In genomic region chr18:58838165-58838860, GRCh38 we compare ENCODE assay signal across 14 cellular contexts.
"Had no signal": no experiment of that assay in that cellular context is flagged by ENCODE, and none has a peak within 500 bp of the region (broad histone marks: within the 10 kb centered on the region; RNA-seq: fewer than 3 reads in every experiment).

No MANE protein-coding gene starts in this region.

- H3K9me3 ChIP-seq: ascending aorta, sigmoid colon had no signal

- H3K4me1 Mint-ChIP-seq: activated naive CD8-positive, alpha-beta T cell treated with anti-CD3 and anti-CD28 coated beads, Interleukin-2, amount 50 U/mL, for 24 hours; natural killer cell had no signal

- H3K4me3 ChIP-seq: ascending aorta, sigmoid colon had no signal

- H3K27me3 ChIP-seq: ascending aorta, sigmoid colon had no signal

- FAIRE-seq: frontal cortex had no signal

- H3K36me3 ChIP-seq: ascending aorta, sigmoid colon had no signal

- H3K4me1 ChIP-seq: sigmoid colon had no signal

- H3K4me3 Mint-ChIP-seq: activated naive CD8-positive, alpha-beta T cell treated with anti-CD3 and anti-CD28 coated beads, Interleukin-2, amount 50 U/mL, for 24 hours; natural killer cell had no signal

- DNase-seq: activated CD4-positive, alpha-beta T cell treated with anti-CD3 and anti-CD28 coated beads for 48 hours; activated CD8-positive, alpha-beta memory T cell treated with anti-CD3 and anti-CD28 coated beads for 24 hours; activated naive CD4-positive, alpha-beta T cell treated with Interleukin-2 at 50 U/mL for 16 hours; activated naive CD8-positive, alpha-beta T cell treated with anti-CD3 and anti-CD28 coated beads, Interleukin-2, amount 50 U/mL, for 24 hours; central memory CD4-positive, alpha-beta T cell; cortex of kidney; effector memory CD4-positive, alpha-beta T cell; natural killer cell; sigmoid colon; stimulated activated CD4-positive, alpha-beta T cell treated with anti-CD3 and anti-CD28 coated beads, Interleukin-12 subunit alpha, Interleukin-12 subunit beta, amount 100 ng/mL, for 4 hours; stimulated activated naive CD4-positive, alpha-beta T cell treated with Interleukin-2 at 50 U/mL for 16 hours; T-helper 1 cell had no signal

- H3K9me3 Mint-ChIP-seq: activated naive CD8-positive, alpha-beta T cell treated with anti-CD3 and anti-CD28 coated beads, Interleukin-2, amount 50 U/mL, for 24 hours; natural killer cell had no signal

- H3K27ac Mint-ChIP-seq: activated naive CD8-positive, alpha-beta T cell treated with anti-CD3 and anti-CD28 coated beads, Interleukin-2, amount 50 U/mL, for 24 hours; natural killer cell had no signal

- H3K27ac ChIP-seq: ascending aorta, sigmoid colon had no signal

- H3K36me3 Mint-ChIP-seq: natural killer cell had no signal
